ENCODE assay signal across 9 cellular contexts in genomic region chr22:18056802-18057474, GRCh38. TPM values are rescaled to one million over a fixed set of nuclear protein-coding genes. Genes with fewer than 3 reads are reported as not detected.
A peak's percentile ranks its signal among the peaks of the same experiment; 100 is the strongest.
DNase-seq lines count a peak whose midpoint lies in the region; ATAC-seq and TF ChIP-seq lines count a peak whose summit lies in the region.
"Had no signal": no experiment of that assay in that cellular context is flagged by ENCODE, and none has a peak within 500 bp of the region (broad histone marks: within the 10 kb centered on the region; RNA-seq: fewer than 3 reads in every experiment).

No MANE protein-coding gene starts in this region.

- H3K9me3 Mint-ChIP-seq in stimulated activated naive CD8-positive, alpha-beta T cell treated with anti-CD3 and anti-CD28 coated beads, Interleukin-15, Interleukin-2, amounts not matched to agents 100 ng/mL and 50 ng/mL, for 24 hours: no peaks in the 10 kb centered on the region

- H3K27me3 ChIP-seq in dorsolateral prefrontal cortex: no peaks in the 10 kb centered on the region

- H3K27ac Mint-ChIP-seq in stimulated activated naive CD8-positive, alpha-beta T cell treated with anti-CD3 and anti-CD28 coated beads, Interleukin-15, Interleukin-2, amounts not matched to agents 100 ng/mL and 50 ng/mL, for 24 hours: peak overlapping the region; percentile 55

- no peak overlapping the region for H3K4me3 Mint-ChIP-seq in stimulated activated naive CD8-positive, alpha-beta T cell treated with anti-CD3 and anti-CD28 coated beads, Interleukin-15, Interleukin-2, amounts not matched to agents 100 ng/mL and 50 ng/mL, for 24 hours

- intact Hi-C loops in dorsolateral prefrontal cortex (cut with DNase I): loop anchor here in 1 of 2 donors (1.0 kb wide), 2 partner anchors 13 to 33 kb away; partner anchors contain the start of gene MICAL3

- H3K27ac ChIP-seq in dorsolateral prefrontal cortex: peak overlapping the region; percentile 82 to 99 (median 96)

- TF ChIP-seq CTCF in dorsolateral prefrontal cortex (IDR thresholded peaks at IDR 0.05 in 54 of 56, conservative IDR thresholded peaks at IDR 0.05 in 2 of 56; ENCODE audit: low read depth in 1 of 56, partially characterized antibody in 56 of 56): peak in 1 of 56 donors; percentile 9

- DNase-seq in dorsolateral prefrontal cortex: no peak
- DNase-seq in SKM-1 treated with dmso at 0.1 percent for 144 hours (lab: John Stamatoyannopoulos, UW; ENCODE audit: unreplicated experiment): no peak
- DNase-seq in ureter (ENCODE audit: low spot score): no peak
- no peak for DNase-seq in activated CD4-positive, alpha-beta T cell treated with anti-CD3 and anti-CD28 coated beads for 4 hours
- DNase-seq in SW 1271 (lab: John Stamatoyannopoulos, UW): no peak

- peak overlapping the region in 2 of 59 donors; percentile 7 to 12 for H3K4me3 ChIP-seq in dorsolateral prefrontal cortex
- H3K4me3 ChIP-seq: K562 had no signal

- no peaks in the 10 kb centered on the region for H3K36me3 Mint-ChIP-seq in stimulated activated naive CD8-positive, alpha-beta T cell treated with anti-CD3 and anti-CD28 coated beads, Interleukin-15, Interleukin-2, amounts not matched to agents 100 ng/mL and 50 ng/mL, for 24 hours (ENCODE audit: low read depth)

- H3K27me3 Mint-ChIP-seq in stimulated activated naive CD8-positive, alpha-beta T cell treated with anti-CD3 and anti-CD28 coated beads, Interleukin-15, Interleukin-2, amounts not matched to agents 100 ng/mL and 50 ng/mL, for 24 hours: no peaks in the 10 kb centered on the region

- ATAC-seq in GM19324 (IDR thresholded peaks at IDR 0.05; ENCODE audit: low FRiP score, unreplicated experiment) (peak; percentile 73), HG03095 (IDR thresholded peaks at IDR 0.05; ENCODE audit: unreplicated experiment) (peak; percentile 62)

- peaks cover 28% of the 10 kb centered on the region for H3K4me1 Mint-ChIP-seq in stimulated activated naive CD8-positive, alpha-beta T cell treated with anti-CD3 and anti-CD28 coated beads, Interleukin-15, Interleukin-2, amounts not matched to agents 100 ng/mL and 50 ng/mL, for 24 hours (ENCODE audit: low read depth)

RNA-seq across cellular contexts. Expression of gene PEX26, which starts 20.9 kb away (rescaled TPM):
- total RNA-seq in dorsolateral prefrontal cortex: 10 to 100 TPM; 40.8 to 77.7 (median 61.3) TPM
- total RNA-seq in ureter: 43.7 TPM

RNA-seq across cellular contexts. Expression of gene MICAL3, which starts 32.6 kb away (rescaled TPM):
- total RNA-seq in dorsolateral prefrontal cortex: 100 to 1,000 TPM; 126 to 274 (median 183) TPM
- 67.1 TPM for total RNA-seq in ureter

RNA-seq across cellular contexts. Expression of gene TUBA8, which starts 53.7 kb away (rescaled TPM):
- 10 to 100 TPM; 11.7 to 80.9 (median 48.1) TPM for total RNA-seq in dorsolateral prefrontal cortex
- total RNA-seq in ureter: 2.6 TPM
